In the genomic region with DNA sequence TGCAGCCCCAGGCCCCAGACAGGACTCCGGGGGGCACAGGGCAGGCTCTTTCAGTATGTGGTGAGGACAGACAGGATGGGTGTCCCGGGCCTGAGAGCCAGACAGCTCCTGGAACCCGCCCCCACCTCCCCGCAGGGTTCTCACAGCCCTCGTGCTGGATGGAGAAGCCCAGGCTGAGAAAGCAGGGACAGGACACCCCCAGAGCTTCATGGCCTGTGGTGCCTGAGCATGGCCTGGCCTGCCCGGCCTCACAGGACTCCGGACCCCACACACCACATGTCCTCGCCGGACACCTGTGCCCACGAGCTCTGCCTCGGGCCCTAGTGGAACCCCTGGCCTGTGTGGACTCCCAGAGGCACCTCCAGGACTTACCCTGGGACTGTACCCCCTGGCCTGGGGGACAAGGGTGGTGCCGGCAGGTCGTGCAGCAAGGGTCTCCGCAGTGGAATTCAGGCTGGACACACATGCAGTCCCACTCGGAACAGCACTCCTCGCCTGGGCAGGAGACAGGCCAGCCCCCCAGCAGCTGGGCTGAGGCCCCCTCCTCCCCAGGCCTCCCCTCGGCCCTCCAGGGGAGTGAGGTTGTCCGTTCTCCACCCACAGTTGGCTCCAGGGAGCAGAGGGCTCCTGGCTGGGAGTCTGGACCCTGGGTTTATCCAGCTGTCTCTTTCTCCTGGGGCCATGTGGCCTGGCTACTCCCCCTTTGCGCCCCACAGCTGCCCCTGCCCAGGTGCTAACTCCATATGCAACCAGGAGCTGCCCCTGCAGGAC, we compare ENCODE assay signal across 15 cellular contexts. TPM values are rescaled to one million over a fixed set of nuclear protein-coding genes. Genes with fewer than 3 reads are reported as not detected.
DNase-seq lines count a peak whose midpoint lies in the region; ATAC-seq, FAIRE-seq and TF ChIP-seq lines count a peak whose summit lies in the region.
"Had no signal": no experiment of that assay in that cellular context is flagged by ENCODE, and none has a peak within 500 bp of the region (broad histone marks: within the 10 kb centered on the region; RNA-seq: fewer than 3 reads in every experiment).

No MANE protein-coding gene starts in this region.

- peaks cover 2 to 3% of the 10 kb centered on the region in 2 donors for H3K36me3 Mint-ChIP-seq in activated T-cell treated with anti-CD3 and anti-CD28 coated beads, Interleukin-2, amount 50 U/mL, for 72 hours (ENCODE audit: insufficient read depth in 2 of 2)
- H3K36me3 Mint-ChIP-seq in Calu3 (ENCODE audit: insufficient read depth, unreplicated experiment), result no peaks in the 10 kb centered on the region
- H3K36me3 Mint-ChIP-seq: IgD-negative memory B cell had no signal

- no peaks in the 10 kb centered on the region for H4K20me1 ChIP-seq in mammary epithelial cell (ENCODE audit: insufficient read depth, low read length)

- H3K36me3 ChIP-seq in BE2C, result no peaks in the 10 kb centered on the region
- H3K36me3 ChIP-seq in kidney (ENCODE audit: control insufficient read depth in 1 of 2, insufficient read depth in 2 of 2, low read length in 2 of 2), result no peaks in the 10 kb centered on the region
- H3K36me3 ChIP-seq in mammary epithelial cell (ENCODE audit: insufficient read depth, low read length), result no peaks in the 10 kb centered on the region
- H3K36me3 ChIP-seq: esophagus muscularis mucosa had no signal

- H3K27me3 ChIP-seq in BE2C, result peaks cover 33% of the 10 kb centered on the region
- H3K27me3 ChIP-seq in mammary epithelial cell (ENCODE audit: insufficient read depth, low read length), result peaks cover 2% of the 10 kb centered on the region

- no peak for ATAC-seq in activated T-cell treated with anti-CD3 and anti-CD28 coated beads, Interleukin-2, amount 50 U/mL, for 72 hours (replicated peaks in 1 of 2)
- no peak for ATAC-seq in GM19452 (IDR thresholded peaks at IDR 0.05; ENCODE audit: unreplicated experiment)

- H3K27ac ChIP-seq in kidney (ENCODE audit: low read depth in 2 of 2, low read length in 2 of 2), result no peak overlapping the region
- no peak overlapping the region for H3K27ac ChIP-seq in mammary epithelial cell (ENCODE audit: insufficient read depth, low read depth, low read length)
- H3K27ac ChIP-seq: esophagus muscularis mucosa had no signal

- H3K4me1 ChIP-seq in BE2C (no peaks in the 10 kb centered on the region), kidney (ENCODE audit: control insufficient read depth in 1 of 2, insufficient read depth in 1 of 2, low read depth in 1 of 2, low read length in 2 of 2) (peaks cover 0 to 3% of the 10 kb centered on the region in 2 donors), mammary epithelial cell (ENCODE audit: insufficient read depth, low read length) (peaks cover 21% of the 10 kb centered on the region)

- TF ChIP-seq CTCF in BE2C (IDR thresholded peaks at IDR 0.05; ENCODE audit: low read depth, low read length) (no peak), GM12864 (IDR thresholded peaks at IDR 0.05; ENCODE audit: low read depth, low read length, missing control alignments) (no peak), kidney (IDR thresholded peaks at IDR 0.05; ENCODE audit: borderline replicate concordance, extremely low read depth, insufficient read depth) (no peak), mammary epithelial cell (conservative IDR thresholded peaks at IDR 0.05 in 1 of 2, IDR thresholded peaks at IDR 0.05 in 1 of 2; ENCODE audit: extremely low read depth in 1 of 2, insufficient read depth in 1 of 2, low read depth in 1 of 2, low read length in 2 of 2) (no peak), Calu3 (IDR thresholded peaks at IDR 0.05; ENCODE audit: unreplicated experiment) (no peak)

- no peaks in the 10 kb centered on the region for H3K9me3 Mint-ChIP-seq in activated T-cell treated with anti-CD3 and anti-CD28 coated beads, Interleukin-2, amount 50 U/mL, for 72 hours
- no peaks in the 10 kb centered on the region for H3K9me3 Mint-ChIP-seq in Calu3 (ENCODE audit: low read depth, unreplicated experiment)

- H3K4me2 ChIP-seq in mammary epithelial cell (ENCODE audit: insufficient read depth, low read depth, low read length), result no peak overlapping the region

- DNase-seq in BE2C, result peak; percentile 8
- DNase-seq in GM12864 (ENCODE audit: low read depth), result no peak
- DNase-seq in activated T-cell treated with anti-CD3 and anti-CD28 coated beads, Interleukin-2, amount 50 U/mL, for 72 hours, result no peak
- peak; percentile 69 for DNase-seq in kidney
- DNase-seq in mammary epithelial cell, result no peak
- DNase-seq in SHP77 treated with DMSO at 0.1 percent for 48 hours (lab: John Stamatoyannopoulos, UW), result no peak
- DNase-seq in Calu3, result no peak
- DNase-seq: NCI-H1436; NCI-H510A; stimulated activated CD4-positive, alpha-beta T cell treated with anti-CD3 and anti-CD28 coated beads, Interleukin-4, amount 100 ng/mL, for 24 hours had no signal

- peak overlapping the region; percentile 86 to 87 for H3K4me3 Mint-ChIP-seq in activated T-cell treated with anti-CD3 and anti-CD28 coated beads, Interleukin-2, amount 50 U/mL, for 72 hours
- H3K4me3 Mint-ChIP-seq in Calu3 (ENCODE audit: low read depth, unreplicated experiment), result no peak overlapping the region

- peak overlapping the region; percentile 70 for H3K27ac Mint-ChIP-seq in activated T-cell treated with anti-CD3 and anti-CD28 coated beads, Interleukin-2, amount 50 U/mL, for 72 hours
- no peak overlapping the region for H3K27ac Mint-ChIP-seq in Calu3 (ENCODE audit: unreplicated experiment)

- BruUV-seq in mammary epithelial cell (replicated peaks; lab: Mats Ljungman, UMichigan) (no TSS peak), Calu3 (replicated peaks; lab: Mats Ljungman, UMichigan) (no TSS peak)

- no peaks in the 10 kb centered on the region for H3K9me3 ChIP-seq in BE2C
- H3K9me3 ChIP-seq in kidney (ENCODE audit: control insufficient read depth in 1 of 2, low read length in 2 of 2), result no peaks in the 10 kb centered on the region
- H3K9me3 ChIP-seq in mammary epithelial cell (replicated peaks; ENCODE audit: insufficient read depth, low read length), result no peaks in the 10 kb centered on the region
- H3K9me3 ChIP-seq: esophagus muscularis mucosa had no signal

- H3K27me3 Mint-ChIP-seq in activated T-cell treated with anti-CD3 and anti-CD28 coated beads, Interleukin-2, amount 50 U/mL, for 72 hours (ENCODE audit: low read depth), result no peaks in the 10 kb centered on the region
- H3K27me3 Mint-ChIP-seq in Calu3 (ENCODE audit: unreplicated experiment), result peaks cover 25% of the 10 kb centered on the region

- no peak overlapping the region for H2AFZ ChIP-seq in mammary epithelial cell (ENCODE audit: low read depth, low read length)

- 82% methylated on average over 9 of the region's 19 CpGs for WGBS in mammary epithelial cell (ENCODE audit: low coverage, missing lambda C conversion rate)

- H3K9ac ChIP-seq in kidney (ENCODE audit: low read length in 2 of 2) (no peak overlapping the region), mammary epithelial cell (ENCODE audit: insufficient read depth, low read length) (no peak overlapping the region)

- intact Hi-C loops in kidney (cut with DNase I) (no loop called here), mammary epithelial cell (cut with micrococcal nuclease) (loop anchor here (5.0 kb wide), 2 partner anchors 43 to 288 kb away; no protein-coding TSS in a partner anchor), Calu3 (cut with micrococcal nuclease; ENCODE audit: unreplicated experiment) (no loop called here)

- dilution Hi-C loops in mammary epithelial cell (cut with HindIII; ENCODE audit: low sequenced_read_pairs), result no loop called here

- CTCF ChIA-PET in mammary epithelial cell (lab: Charles Lee; ENCODE audit: low non-redundant PET) (no interaction called here), Calu3 (lab: Charles Lee) (interaction anchor here (0.6 kb wide), 2 partner anchors 17 to 77 kb away, joined by 3 to 5 read pairs; no protein-coding TSS in a partner anchor)

- no peaks in the 10 kb centered on the region for H3K79me2 ChIP-seq in mammary epithelial cell (ENCODE audit: insufficient read depth, low read length)

- H3K4me3 ChIP-seq in BE2C (ENCODE audit: low read depth, low read length), result no peak overlapping the region
- H3K4me3 ChIP-seq in GM12864 (ENCODE audit: low read depth, low read length), result peak overlapping the region; percentile 8
- no peak overlapping the region for H3K4me3 ChIP-seq in kidney (ENCODE audit: low read length in 2 of 2)
- H3K4me3 ChIP-seq in mammary epithelial cell (replicated peaks in 1 of 3; ENCODE audit: insufficient read depth in 1 of 3, low read depth in 2 of 3, low read length in 3 of 3), result no peak overlapping the region

- H3K4me1 Mint-ChIP-seq in activated T-cell treated with anti-CD3 and anti-CD28 coated beads, Interleukin-2, amount 50 U/mL, for 72 hours (ENCODE audit: low read depth), result peaks cover 31% of the 10 kb centered on the region
- peaks cover 8% of the 10 kb centered on the region for H3K4me1 Mint-ChIP-seq in Calu3 (ENCODE audit: low read depth, unreplicated experiment)

- no peak for FAIRE-seq in kidney (lab: Jason Lieb, UNC)

- in situ Hi-C loops in mammary epithelial cell (cut with MboI; ENCODE audit: low sequenced_read_pairs in 2 of 2), result no loop called here

RNA-seq across cellular contexts. Expression of a gene that starts 1.2 kb away (rescaled TPM):
- not detected for polyA plus RNA-seq in BE2C (2012; ENCODE audit: insufficient read depth, insufficient read length, low read depth)
- 100 to 1,000 TPM; 245 to 324 TPM for total RNA-seq in activated T-cell treated with anti-CD3 and anti-CD28 coated beads, Interleukin-2, amount 50 U/mL, for 72 hours
- total RNA-seq in kidney, result 8.1 TPM
- not detected for polyA plus RNA-seq in kidney (ENCODE audit: insufficient read depth, low read depth, low replicate concordance)
- total RNA-seq in mammary epithelial cell, result under 1 TPM in 1 of 2 donors, not detected in 1; 0.67 TPM
- not detected for polyA plus RNA-seq in mammary epithelial cell
- not detected for polyA minus RNA-seq in mammary epithelial cell
- 0.66 TPM in 1 of 2 replicates, not detected in the other for total RNA-seq in Calu3 (2022)
- total RNA-seq: pulmonary artery endothelial cell had no signal

RNA-seq across cellular contexts. Expression of a gene that starts 8.8 kb away (rescaled TPM):
- 0.96 TPM for polyA plus RNA-seq in BE2C (2012; ENCODE audit: insufficient read depth, insufficient read length, low read depth)
- total RNA-seq in activated T-cell treated with anti-CD3 and anti-CD28 coated beads, Interleukin-2, amount 50 U/mL, for 72 hours, result 100 to 1,000 TPM; 268 to 588 TPM
- 5.1 TPM for total RNA-seq in kidney
- polyA plus RNA-seq in kidney (ENCODE audit: insufficient read depth, low read depth, low replicate concordance), result 3.3 TPM
- under 1 TPM in 1 of 2 donors, not detected in 1; 0.28 TPM for total RNA-seq in mammary epithelial cell
- polyA plus RNA-seq in mammary epithelial cell, result not detected
- not detected for polyA minus RNA-seq in mammary epithelial cell
- total RNA-seq in Calu3 (2022), result not detected in 2 replicates
- polyA plus RNA-seq: BJ, IgD-negative memory B cell had no signal

RNA-seq across cellular contexts. Expression of a gene that starts 26.6 kb away (rescaled TPM):
- polyA plus RNA-seq in BE2C (2012; ENCODE audit: insufficient read depth, insufficient read length, low read depth), result 404 TPM
- 100 to 1,000 TPM; 188 to 348 TPM for total RNA-seq in activated T-cell treated with anti-CD3 and anti-CD28 coated beads, Interleukin-2, amount 50 U/mL, for 72 hours
- 160 TPM for total RNA-seq in kidney
- 143 TPM for polyA plus RNA-seq in kidney (ENCODE audit: insufficient read depth, low read depth, low replicate concordance)
- total RNA-seq in mammary epithelial cell, result 100 to 1,000 TPM in 1 of 2 donors, 10 to 100 TPM in 1; 99.5 to 124 TPM
- polyA plus RNA-seq in mammary epithelial cell, result 105 TPM
- 83.4 TPM for polyA minus RNA-seq in mammary epithelial cell
- 128 and 161 TPM in 2 replicates for total RNA-seq in Calu3 (2022)

RNA-seq across cellular contexts. Expression of a gene that starts 26.9 kb away (rescaled TPM):
- 33.8 TPM for polyA plus RNA-seq in BE2C (2012; ENCODE audit: insufficient read depth, insufficient read length, low read depth)
- 10 to 100 TPM; 13.1 to 13.6 TPM for total RNA-seq in activated T-cell treated with anti-CD3 and anti-CD28 coated beads, Interleukin-2, amount 50 U/mL, for 72 hours
- 20.3 TPM for total RNA-seq in kidney
- 13.7 TPM for polyA plus RNA-seq in kidney (ENCODE audit: insufficient read depth, low read depth, low replicate concordance)
- total RNA-seq in mammary epithelial cell, result 10 to 100 TPM; 18.8 to 26.7 TPM
- 12.5 TPM for polyA plus RNA-seq in mammary epithelial cell
- 3.4 TPM for polyA minus RNA-seq in mammary epithelial cell
- total RNA-seq in Calu3 (2022), result 23.4 and 25.9 TPM in 2 replicates

RNA-seq across cellular contexts. Expression of a gene that starts 31.5 kb away (rescaled TPM):
- polyA plus RNA-seq in BE2C (2012; ENCODE audit: insufficient read depth, insufficient read length, low read depth), result not detected
- total RNA-seq in activated T-cell treated with anti-CD3 and anti-CD28 coated beads, Interleukin-2, amount 50 U/mL, for 72 hours, result under 1 TPM in 1 of 2 donors, not detected in 1; 0.36 TPM
- 1.5 TPM for total RNA-seq in kidney
- polyA plus RNA-seq in kidney (ENCODE audit: insufficient read depth, low read depth, low replicate concordance), result not detected
- total RNA-seq in mammary epithelial cell, result not detected
- not detected for polyA plus RNA-seq in mammary epithelial cell
- not detected for polyA minus RNA-seq in mammary epithelial cell
- 2.4 and 3.5 TPM in 2 replicates for total RNA-seq in Calu3 (2022)
- total RNA-seq: pulmonary artery endothelial cell had no signal
- polyA plus RNA-seq: BJ, IgD-negative memory B cell had no signal

Comparison
In these comparisons a context has a peak if more than half of its experiments do, and no peak if none do; other contexts are left out.
1. DNase-seq: peak in BE2C (single experiment) and kidney (single experiment); none in GM12864 (single experiment), activated T-cell treated with anti-CD3 and anti-CD28 coated beads, Interleukin-2, amount 50 U/mL, for 72 hours (0 of 2), mammary epithelial cell (single experiment), SHP77 treated with DMSO at 0.1 percent for 48 hours (single experiment) and Calu3 (single experiment).
2. RNA of a gene that starts 1.2 kb away (total RNA-seq): 245 to 324 TPM in activated T-cell treated with anti-CD3 and anti-CD28 coated beads, Interleukin-2, amount 50 U/mL, for 72 hours; 8.1 TPM in kidney (single experiment), 0.67 TPM in mammary epithelial cell and 0.66 TPM in Calu3; every median in the first group is over 10 times any median in the second.
3. RNA of a gene that starts 8.8 kb away (total RNA-seq): 268 to 588 TPM in activated T-cell treated with anti-CD3 and anti-CD28 coated beads, Interleukin-2, amount 50 U/mL, for 72 hours; 5.1 TPM in kidney (single experiment), not detected in Calu3 and 0.28 TPM in mammary epithelial cell; every median in the first group is over 10 times any median in the second.